Comparison of ENCODE assay signal across 1 cellular context in the genomic region with DNA sequence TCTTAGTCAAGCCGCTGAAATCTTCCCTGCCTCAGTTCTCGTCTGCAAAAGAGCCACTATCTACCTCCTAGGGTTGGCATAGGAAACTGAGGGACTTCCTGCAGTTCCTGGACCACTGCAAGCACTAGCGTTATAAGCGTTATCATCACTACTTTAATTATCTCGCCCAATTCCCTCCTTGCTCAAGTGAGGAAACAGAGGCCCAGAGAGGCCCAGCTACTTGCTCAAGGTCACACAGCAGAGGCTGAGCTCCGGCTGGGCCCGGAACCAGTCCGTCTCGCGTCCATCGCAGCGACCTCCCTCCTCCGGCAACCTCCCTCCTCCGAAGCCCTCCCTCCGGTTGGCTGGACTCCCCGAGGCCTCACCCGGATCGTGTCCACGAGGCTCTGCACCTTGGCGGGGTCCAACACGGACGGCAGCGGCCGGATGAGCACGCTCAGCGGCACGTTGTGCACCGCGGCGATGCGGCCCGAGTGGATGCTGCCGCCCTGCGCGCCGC.
TF ChIP-seq lines count a peak whose summit lies in the region.

No MANE protein-coding gene starts in this region.

TF ChIP-seq in H1, 55 proteins besides CTCF, POLR2A, EP300 and RAD21 (continued from another document):
- TF ChIP-seq, protein P1, sequence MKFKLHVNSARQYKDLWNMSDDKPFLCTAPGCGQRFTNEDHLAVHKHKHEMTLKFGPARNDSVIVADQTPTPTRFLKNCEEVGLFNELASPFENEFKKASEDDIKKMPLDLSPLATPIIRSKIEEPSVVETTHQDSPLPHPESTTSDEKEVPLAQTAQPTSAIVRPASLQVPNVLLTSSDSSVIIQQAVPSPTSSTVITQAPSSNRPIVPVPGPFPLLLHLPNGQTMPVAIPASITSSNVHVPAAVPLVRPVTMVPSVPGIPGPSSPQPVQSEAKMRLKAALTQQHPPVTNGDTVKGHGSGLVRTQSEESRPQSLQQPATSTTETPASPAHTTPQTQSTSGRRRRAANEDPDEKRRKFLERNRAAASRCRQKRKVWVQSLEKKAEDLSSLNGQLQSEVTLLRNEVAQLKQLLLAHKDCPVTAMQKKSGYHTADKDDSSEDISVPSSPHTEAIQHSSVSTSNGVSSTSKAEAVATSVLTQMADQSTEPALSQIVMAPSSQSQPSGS (IDR thresholded peaks at IDR 0.05; ENCODE audit: low read length) = no peak
- TF ChIP-seq TAF1 (IDR thresholded peaks at IDR 0.05; ENCODE audit: low read depth, low read length) (no peak), HDAC6 (IDR thresholded peaks at IDR 0.05; ENCODE audit: low read depth, low read length) (no peak), SP2 (IDR thresholded peaks at IDR 0.05; ENCODE audit: low read length) (no peak), TCF12 (IDR thresholded peaks at IDR 0.05; ENCODE audit: low read depth, low read length) (no peak), JUND (IDR thresholded peaks at IDR 0.05; ENCODE audit: low read length) (no peak), BRCA1 (IDR thresholded peaks at IDR 0.05; ENCODE audit: low read depth, low read length) (no peak), SAP30 (IDR thresholded peaks at IDR 0.05; ENCODE audit: insufficient read depth, insufficient replicate concordance, low read length) (no peak), SIN3A (conservative IDR thresholded peaks at IDR 0.05 in 1 of 2, IDR thresholded peaks at IDR 0.05 in 1 of 2; ENCODE audit: low read depth in 1 of 2, low read length in 2 of 2) (no peak; a peak in 1 of 4 replicates), SP4 (IDR thresholded peaks at IDR 0.05; ENCODE audit: low read length) (no peak), KDM5A (IDR thresholded peaks at IDR 0.05; ENCODE audit: low read length) (no peak), NANOG (IDR thresholded peaks at IDR 0.05; ENCODE audit: insufficient read depth, low read depth, low read length, poor library complexity, severe bottlenecking) (no peak), SP1 (IDR thresholded peaks at IDR 0.05; ENCODE audit: low read depth, low read length) (no peak), YY1 (IDR thresholded peaks at IDR 0.05; ENCODE audit: low read depth, low read length) (no peak), KDM4A (IDR thresholded peaks at IDR 0.05; ENCODE audit: low read depth, low read length, severe bottlenecking) (peak; percentile 61), POU5F1 (IDR thresholded peaks at IDR 0.05; ENCODE audit: low read depth, low read length) (no peak), SIX5 (IDR thresholded peaks at IDR 0.05; ENCODE audit: low read depth, low read length) (no peak), EZH2 (IDR thresholded peaks at IDR 0.05; ENCODE audit: low read depth, low read length, severe bottlenecking) (no peak), CBX5 (IDR thresholded peaks at IDR 0.05; ENCODE audit: low read depth, low read length) (no peak), SRF (IDR thresholded peaks at IDR 0.05; ENCODE audit: low read depth, low read length) (no peak), CREB1 (IDR thresholded peaks at IDR 0.05) (no peak), KDM1A (IDR thresholded peaks at IDR 0.05; ENCODE audit: borderline replicate concordance, low read length) (peak; percentile 95)
- TF ChIP-seq, protein P2, sequence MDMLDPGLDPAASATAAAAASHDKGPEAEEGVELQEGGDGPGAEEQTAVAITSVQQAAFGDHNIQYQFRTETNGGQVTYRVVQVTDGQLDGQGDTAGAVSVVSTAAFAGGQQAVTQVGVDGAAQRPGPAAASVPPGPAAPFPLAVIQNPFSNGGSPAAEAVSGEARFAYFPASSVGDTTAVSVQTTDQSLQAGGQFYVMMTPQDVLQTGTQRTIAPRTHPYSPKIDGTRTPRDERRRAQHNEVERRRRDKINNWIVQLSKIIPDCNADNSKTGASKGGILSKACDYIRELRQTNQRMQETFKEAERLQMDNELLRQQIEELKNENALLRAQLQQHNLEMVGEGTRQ (IDR thresholded peaks at IDR 0.05; ENCODE audit: low read length) = no peak
- TF ChIP-seq, protein P3, sequence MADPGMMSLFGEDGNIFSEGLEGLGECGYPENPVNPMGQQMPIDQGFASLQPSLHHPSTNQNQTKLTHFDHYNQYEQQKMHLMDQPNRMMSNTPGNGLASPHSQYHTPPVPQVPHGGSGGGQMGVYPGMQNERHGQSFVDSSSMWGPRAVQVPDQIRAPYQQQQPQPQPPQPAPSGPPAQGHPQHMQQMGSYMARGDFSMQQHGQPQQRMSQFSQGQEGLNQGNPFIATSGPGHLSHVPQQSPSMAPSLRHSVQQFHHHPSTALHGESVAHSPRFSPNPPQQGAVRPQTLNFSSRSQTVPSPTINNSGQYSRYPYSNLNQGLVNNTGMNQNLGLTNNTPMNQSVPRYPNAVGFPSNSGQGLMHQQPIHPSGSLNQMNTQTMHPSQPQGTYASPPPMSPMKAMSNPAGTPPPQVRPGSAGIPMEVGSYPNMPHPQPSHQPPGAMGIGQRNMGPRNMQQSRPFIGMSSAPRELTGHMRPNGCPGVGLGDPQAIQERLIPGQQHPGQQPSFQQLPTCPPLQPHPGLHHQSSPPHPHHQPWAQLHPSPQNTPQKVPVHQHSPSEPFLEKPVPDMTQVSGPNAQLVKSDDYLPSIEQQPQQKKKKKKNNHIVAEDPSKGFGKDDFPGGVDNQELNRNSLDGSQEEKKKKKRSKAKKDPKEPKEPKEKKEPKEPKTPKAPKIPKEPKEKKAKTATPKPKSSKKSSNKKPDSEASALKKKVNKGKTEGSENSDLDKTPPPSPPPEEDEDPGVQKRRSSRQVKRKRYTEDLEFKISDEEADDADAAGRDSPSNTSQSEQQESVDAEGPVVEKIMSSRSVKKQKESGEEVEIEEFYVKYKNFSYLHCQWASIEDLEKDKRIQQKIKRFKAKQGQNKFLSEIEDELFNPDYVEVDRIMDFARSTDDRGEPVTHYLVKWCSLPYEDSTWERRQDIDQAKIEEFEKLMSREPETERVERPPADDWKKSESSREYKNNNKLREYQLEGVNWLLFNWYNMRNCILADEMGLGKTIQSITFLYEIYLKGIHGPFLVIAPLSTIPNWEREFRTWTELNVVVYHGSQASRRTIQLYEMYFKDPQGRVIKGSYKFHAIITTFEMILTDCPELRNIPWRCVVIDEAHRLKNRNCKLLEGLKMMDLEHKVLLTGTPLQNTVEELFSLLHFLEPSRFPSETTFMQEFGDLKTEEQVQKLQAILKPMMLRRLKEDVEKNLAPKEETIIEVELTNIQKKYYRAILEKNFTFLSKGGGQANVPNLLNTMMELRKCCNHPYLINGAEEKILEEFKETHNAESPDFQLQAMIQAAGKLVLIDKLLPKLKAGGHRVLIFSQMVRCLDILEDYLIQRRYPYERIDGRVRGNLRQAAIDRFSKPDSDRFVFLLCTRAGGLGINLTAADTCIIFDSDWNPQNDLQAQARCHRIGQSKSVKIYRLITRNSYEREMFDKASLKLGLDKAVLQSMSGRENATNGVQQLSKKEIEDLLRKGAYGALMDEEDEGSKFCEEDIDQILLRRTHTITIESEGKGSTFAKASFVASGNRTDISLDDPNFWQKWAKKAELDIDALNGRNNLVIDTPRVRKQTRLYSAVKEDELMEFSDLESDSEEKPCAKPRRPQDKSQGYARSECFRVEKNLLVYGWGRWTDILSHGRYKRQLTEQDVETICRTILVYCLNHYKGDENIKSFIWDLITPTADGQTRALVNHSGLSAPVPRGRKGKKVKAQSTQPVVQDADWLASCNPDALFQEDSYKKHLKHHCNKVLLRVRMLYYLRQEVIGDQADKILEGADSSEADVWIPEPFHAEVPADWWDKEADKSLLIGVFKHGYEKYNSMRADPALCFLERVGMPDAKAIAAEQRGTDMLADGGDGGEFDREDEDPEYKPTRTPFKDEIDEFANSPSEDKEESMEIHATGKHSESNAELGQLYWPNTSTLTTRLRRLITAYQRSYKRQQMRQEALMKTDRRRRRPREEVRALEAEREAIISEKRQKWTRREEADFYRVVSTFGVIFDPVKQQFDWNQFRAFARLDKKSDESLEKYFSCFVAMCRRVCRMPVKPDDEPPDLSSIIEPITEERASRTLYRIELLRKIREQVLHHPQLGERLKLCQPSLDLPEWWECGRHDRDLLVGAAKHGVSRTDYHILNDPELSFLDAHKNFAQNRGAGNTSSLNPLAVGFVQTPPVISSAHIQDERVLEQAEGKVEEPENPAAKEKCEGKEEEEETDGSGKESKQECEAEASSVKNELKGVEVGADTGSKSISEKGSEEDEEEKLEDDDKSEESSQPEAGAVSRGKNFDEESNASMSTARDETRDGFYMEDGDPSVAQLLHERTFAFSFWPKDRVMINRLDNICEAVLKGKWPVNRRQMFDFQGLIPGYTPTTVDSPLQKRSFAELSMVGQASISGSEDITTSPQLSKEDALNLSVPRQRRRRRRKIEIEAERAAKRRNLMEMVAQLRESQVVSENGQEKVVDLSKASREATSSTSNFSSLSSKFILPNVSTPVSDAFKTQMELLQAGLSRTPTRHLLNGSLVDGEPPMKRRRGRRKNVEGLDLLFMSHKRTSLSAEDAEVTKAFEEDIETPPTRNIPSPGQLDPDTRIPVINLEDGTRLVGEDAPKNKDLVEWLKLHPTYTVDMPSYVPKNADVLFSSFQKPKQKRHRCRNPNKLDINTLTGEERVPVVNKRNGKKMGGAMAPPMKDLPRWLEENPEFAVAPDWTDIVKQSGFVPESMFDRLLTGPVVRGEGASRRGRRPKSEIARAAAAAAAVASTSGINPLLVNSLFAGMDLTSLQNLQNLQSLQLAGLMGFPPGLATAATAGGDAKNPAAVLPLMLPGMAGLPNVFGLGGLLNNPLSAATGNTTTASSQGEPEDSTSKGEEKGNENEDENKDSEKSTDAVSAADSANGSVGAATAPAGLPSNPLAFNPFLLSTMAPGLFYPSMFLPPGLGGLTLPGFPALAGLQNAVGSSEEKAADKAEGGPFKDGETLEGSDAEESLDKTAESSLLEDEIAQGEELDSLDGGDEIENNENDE (IDR thresholded peaks at IDR 0.05; ENCODE audit: insufficient replicate concordance, low read length) = no peak
- TF ChIP-seq, protein P4, sequence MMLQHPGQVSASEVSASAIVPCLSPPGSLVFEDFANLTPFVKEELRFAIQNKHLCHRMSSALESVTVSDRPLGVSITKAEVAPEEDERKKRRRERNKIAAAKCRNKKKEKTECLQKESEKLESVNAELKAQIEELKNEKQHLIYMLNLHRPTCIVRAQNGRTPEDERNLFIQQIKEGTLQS (IDR thresholded peaks at IDR 0.05; ENCODE audit: insufficient read depth, low read depth, low read length) = no peak
- TF ChIP-seq, protein P5, sequence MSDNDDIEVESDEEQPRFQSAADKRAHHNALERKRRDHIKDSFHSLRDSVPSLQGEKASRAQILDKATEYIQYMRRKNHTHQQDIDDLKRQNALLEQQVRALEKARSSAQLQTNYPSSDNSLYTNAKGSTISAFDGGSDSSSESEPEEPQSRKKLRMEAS (IDR thresholded peaks at IDR 0.05) = peak; percentile 65
TF ChIP-seq in H1: peak in this region for 4.
